In the genomic region with DNA sequence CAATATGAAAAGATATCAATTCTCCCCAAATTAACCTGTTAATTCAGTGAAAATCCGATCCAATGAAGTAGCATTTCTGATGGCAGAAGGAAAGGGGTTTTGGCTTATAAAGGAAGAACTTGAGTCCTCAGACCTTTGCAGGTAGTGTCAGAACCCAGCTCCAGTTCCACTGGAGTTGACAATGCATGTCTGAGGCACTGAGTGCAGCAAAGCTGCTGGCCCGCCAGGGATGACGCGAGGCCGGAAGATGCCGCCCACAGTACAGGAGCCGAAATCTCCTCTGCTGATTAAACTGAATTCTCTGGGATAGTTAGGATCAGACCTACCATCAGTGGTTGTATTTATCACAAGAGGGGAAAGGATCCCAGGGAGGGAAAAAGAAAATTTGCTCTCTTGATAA, we compare ENCODE assay signal across 23 cellular contexts.
"Had no signal": no experiment of that assay in that cellular context is flagged by ENCODE, and none has a peak within 500 bp of the region (broad histone marks: within the 10 kb centered on the region; RNA-seq: fewer than 3 reads in every experiment).

No MANE protein-coding gene starts in this region.

- DNase-seq: Karpas-422; KG1; MG63; NCI-H1092; NCI-H1105 treated with DMSO at 0.1 percent for 48 hours; NCI-H1417 treated with DMSO at 0.1 percent for 48 hours; NCI-H146; NCI-H1694 treated with DMSO at 0.1 percent for 48 hours; NCI-H1930; NCI-H2081; NCI-H2171; NCI-H226; NCI-H446; NCI-H510A; NCI-H524 treated with DMSO at 0.1 percent for 48 hours; NCI-H69; NCI-H774; NK-92 treated with Interleukin-12 subunit alpha and Interleukin-12 subunit beta, amount 100 ng/mL, for 24 hours; PC-3; SHP77 had no signal

- H3K4me3 ChIP-seq: MG63, SK-N-MC had no signal

- H3K27me3 ChIP-seq: MG63 had no signal

- ATAC-seq: Panc1, PC-3 had no signal

- H3K27ac ChIP-seq: RWPE1, SK-N-MC had no signal

- H3K9me3 ChIP-seq: MG63 had no signal

- H3K36me3 ChIP-seq: MG63 had no signal
